Comparison of ENCODE assay signal across 8 cellular contexts in genomic region chr6:166435574-166435973, GRCh38. TPM values are rescaled to one million over a fixed set of nuclear protein-coding genes. Genes with fewer than 3 reads are reported as not detected.
DNase-seq lines count a peak whose midpoint lies in the region; ATAC-seq, FAIRE-seq and TF ChIP-seq lines count a peak whose summit lies in the region.

No MANE protein-coding gene starts in this region.

- peak overlapping the region in 1 of 7 donors; percentile 41 for H3K27ac Mint-ChIP-seq in CD14-positive monocyte

- H3K4me3 Mint-ChIP-seq in CD14-positive monocyte, result no peak overlapping the region

- no peak for TF ChIP-seq EP300 in Ishikawa (IDR thresholded peaks at IDR 0.05; ENCODE audit: borderline replicate concordance)

- no peak for TF ChIP-seq POLR2A in GM12892 (IDR thresholded peaks at IDR 0.05; ENCODE audit: low read depth, low read length)

- H3K4me1 ChIP-seq in mucosa of descending colon (ENCODE audit: low read depth), result no peaks in the 10 kb centered on the region

- H3K9me3 Mint-ChIP-seq in CD14-positive monocyte, result peaks cover 0 to 6% (median 0%) of the 10 kb centered on the region in 7 donors

- peaks cover 14% of the 10 kb centered on the region for H3K4me1 Mint-ChIP-seq in CD14-positive monocyte

- peaks cover 12 to 23% (median 20%) of the 10 kb centered on the region in 3 donors for H3K27me3 Mint-ChIP-seq in CD14-positive monocyte (ENCODE audit: low read depth in 3 of 3)

- H3K9me3 ChIP-seq in mucosa of descending colon, result no peaks in the 10 kb centered on the region

- TF ChIP-seq RAD21 in Ishikawa (IDR thresholded peaks at IDR 0.05; ENCODE audit: low read depth), result peak; percentile 34; the same call in 1 of the 2 replicates

- H3K36me3 ChIP-seq in mucosa of descending colon (ENCODE audit: low read depth), result no peaks in the 10 kb centered on the region

- no peak for FAIRE-seq in GM12892 (lab: Jason Lieb, UNC)

- DNase-seq in GF-D8 (lab: John Stamatoyannopoulos, UW) (peak; percentile 63), mucosa of descending colon (peak in 2 of 3 donors; percentile 29 to 45), NCI-H69 (lab: John Stamatoyannopoulos, UW) (no peak), CD14-positive monocyte (ENCODE audit: low spot score) (no peak), GM12892 (ENCODE audit: insufficient read length) (no peak), NCI-H146 treated with DMSO at 0.1 percent for 48 hours (lab: John Stamatoyannopoulos, UW; ENCODE audit: unreplicated experiment) (no peak)
- DNase-seq in activated effector memory CD4-positive, alpha-beta T cell treated with Interleukin-2 at 50 U/mL for 16 hours, result peak; percentile 29

- H3K4me3 ChIP-seq in mucosa of descending colon, result no peak overlapping the region

- intact Hi-C loops in mucosa of descending colon (cut with DNase I, micrococcal nuclease) (no loop called here), CD14-positive monocyte (cut with micrococcal nuclease) (no loop called here)

- peak; percentile 64 for ATAC-seq in mucosa of descending colon

- TF ChIP-seq CTCF in mucosa of descending colon (IDR thresholded peaks at IDR 0.05), result no peak
- TF ChIP-seq CTCF in CD14-positive monocyte (IDR thresholded peaks at IDR 0.05), result no peak

- H3K36me3 Mint-ChIP-seq in CD14-positive monocyte, result peaks cover 0 to 3% of the 10 kb centered on the region in 2 donors

TF ChIP-seq in Ishikawa, 13 proteins besides CTCF, POLR2A, EP300 and RAD21:
- TF ChIP-seq REST (IDR thresholded peaks at IDR 0.05; ENCODE audit: low read depth) (no peak), CREB1 (IDR thresholded peaks at IDR 0.05; ENCODE audit: low read depth) (no peak), FOXM1 (IDR thresholded peaks at IDR 0.05; ENCODE audit: borderline replicate concordance, low read depth) (no peak), TCF12 (IDR thresholded peaks at IDR 0.05; ENCODE audit: low read depth) (no peak), CEBPB (IDR thresholded peaks at IDR 0.05) (no peak), TEAD4 (IDR thresholded peaks at IDR 0.05) (no peak), USF1 (IDR thresholded peaks at IDR 0.05) (peak; percentile 62; the same call in 1 of the 2 replicates), MAX (IDR thresholded peaks at IDR 0.05) (0 out of 2 replicates have a peak, but pooled peaks have one; percentile 29), NFIC (IDR thresholded peaks at IDR 0.05) (no peak), YY1 (IDR thresholded peaks at IDR 0.05; ENCODE audit: low read depth) (no peak), TAF1 (IDR thresholded peaks at IDR 0.05; ENCODE audit: low read depth) (no peak), EGR1 (IDR thresholded peaks at IDR 0.05) (no peak), ZBTB7A (IDR thresholded peaks at IDR 0.05; ENCODE audit: low read depth) (no peak)

RNA-seq across cellular contexts. Expression of gene MPC1, which starts 52.8 kb away (rescaled TPM):
- total RNA-seq in mucosa of descending colon, result 100 to 1,000 TPM in 2 of 3 donors, 10 to 100 TPM in 1; 75.0 to 139 (median 117) TPM
- 100 to 1,000 TPM; 104 to 122 TPM for polyA plus RNA-seq in CD14-positive monocyte
- 92.3 TPM for polyA plus RNA-seq in GM12892 (2012; ENCODE audit: missing spikeins)

Comparison
In these comparisons a context has a peak if more than half of its experiments do, and no peak if none do; other contexts are left out.
1. DNase-seq: peak in GF-D8 (single experiment), activated effector memory CD4-positive, alpha-beta T cell treated with Interleukin-2 at 50 U/mL for 16 hours (single experiment) and mucosa of descending colon (2 of 3); none in NCI-H69 (single experiment), CD14-positive monocyte (single experiment), GM12892 (single experiment) and NCI-H146 treated with DMSO at 0.1 percent for 48 hours (single experiment).